Comparison of ENCODE assay signal across 8 cellular contexts in the genomic region with DNA sequence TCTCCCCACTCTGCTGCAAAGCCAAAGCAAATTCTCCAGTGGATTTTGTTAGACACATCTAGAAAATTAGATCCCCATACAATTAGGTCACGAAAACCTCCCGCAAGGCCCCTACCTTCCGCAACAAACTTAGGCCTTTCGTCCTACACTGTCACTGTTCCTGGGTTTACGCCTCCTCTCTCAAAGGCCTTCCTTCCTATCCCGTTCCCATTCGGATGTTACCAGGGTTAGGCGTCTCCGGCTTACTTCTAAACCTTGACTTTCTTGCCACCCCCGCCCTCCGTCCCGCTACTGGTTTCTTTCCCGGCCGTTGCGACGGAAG. TPM values are rescaled to one million over a fixed set of nuclear protein-coding genes. Genes with fewer than 3 reads are reported as not detected.
A peak's percentile ranks its signal among the peaks of the same experiment; 100 is the strongest.
DNase-seq lines count a peak whose midpoint lies in the region; ATAC-seq and TF ChIP-seq lines count a peak whose summit lies in the region.

No MANE protein-coding gene starts in this region.

- H3K36me3 ChIP-seq in ascending aorta, result peaks cover 14 to 29% of the 10 kb centered on the region in 2 donors
- H3K36me3 ChIP-seq in thyroid gland, result peaks cover 30 to 32% of the 10 kb centered on the region in 2 donors

- peak; percentile 24 for ATAC-seq in HG03378 (IDR thresholded peaks at IDR 0.05; ENCODE audit: unreplicated experiment)

- peak overlapping the region; percentile 99 for H3K27ac Mint-ChIP-seq in activated CD4-positive, alpha-beta T cell treated with anti-CD3 and anti-CD28 coated beads, Interleukin-2, amount 10 ng/mL, durations not matched to agents 24 days and 14 days

- DNase-seq in activated CD4-positive, alpha-beta T cell treated with anti-CD3 and anti-CD28 coated beads, Interleukin-2, amount 10 ng/mL, durations not matched to agents 24 days and 14 days, result no peak
- DNase-seq in activated CD4-positive, alpha-beta T cell treated with anti-CD3 and anti-CD28 coated beads for 4 hours, result no peak
- no peak for DNase-seq in ascending aorta (ENCODE audit: low spot score in 2 of 2)
- no peak for DNase-seq in thyroid gland
- DNase-seq in NCI-H2107 treated with DMSO at 0.1 percent for 48 hours (lab: John Stamatoyannopoulos, UW; ENCODE audit: unreplicated experiment), result no peak
- no peak for DNase-seq in GM10266 (ENCODE audit: extremely low spot score)

- H3K4me3 Mint-ChIP-seq in activated CD4-positive, alpha-beta T cell treated with anti-CD3 and anti-CD28 coated beads, Interleukin-2, amount 10 ng/mL, durations not matched to agents 24 days and 14 days, result peak overlapping the region; percentile 97

- H3K9me3 ChIP-seq in ascending aorta (no peaks in the 10 kb centered on the region), thyroid gland (no peaks in the 10 kb centered on the region)

- TF ChIP-seq POLR2A in thyroid gland (IDR thresholded peaks at IDR 0.05), result no peak

- H3K27me3 ChIP-seq in ascending aorta (no peaks in the 10 kb centered on the region), layer of hippocampus (ENCODE audit: control insufficient read depth, insufficient read depth, low read length) (no peaks in the 10 kb centered on the region), thyroid gland (no peaks in the 10 kb centered on the region)

- peak overlapping the region; percentile 91 to 97 for H3K27ac ChIP-seq in ascending aorta
- peak overlapping the region; percentile 97 for H3K27ac ChIP-seq in layer of hippocampus (ENCODE audit: low read depth, low read length)
- peak overlapping the region; percentile 89 to 99 (median 96) for H3K27ac ChIP-seq in thyroid gland

- H3K4me3 ChIP-seq in ascending aorta (peak overlapping the region; percentile 75 to 76), thyroid gland (replicated peaks in 1 of 3) (peak overlapping the region; percentile 70 to 97 (median 88))

- peaks cover 27% of the 10 kb centered on the region for H3K36me3 Mint-ChIP-seq in activated CD4-positive, alpha-beta T cell treated with anti-CD3 and anti-CD28 coated beads, Interleukin-2, amount 10 ng/mL, durations not matched to agents 24 days and 14 days (ENCODE audit: low read depth)

- H3K4me1 ChIP-seq in ascending aorta, result peaks cover 0 to 12% of the 10 kb centered on the region in 2 donors
- H3K4me1 ChIP-seq in thyroid gland, result peaks cover 8 to 11% of the 10 kb centered on the region in 2 donors

- TF ChIP-seq CTCF in ascending aorta (IDR thresholded peaks at IDR 0.05) (no peak), thyroid gland (IDR thresholded peaks at IDR 0.05) (no peak), GM10266 (IDR thresholded peaks at IDR 0.05; ENCODE audit: control insufficient read depth, insufficient read depth, low read depth, missing control alignments) (no peak)

- 0 to 1% methylated on average over 16 of the region's 16 CpGs for WGBS in thyroid gland, 2 donors

- intact Hi-C loops in activated CD4-positive, alpha-beta T cell treated with anti-CD3 and anti-CD28 coated beads, Interleukin-2, amount 10 ng/mL, durations not matched to agents 24 days and 14 days (cut with micrococcal nuclease), result loop anchor here (1.0 to 5.0 kb wide), 3 partner anchors 32 to 919 kb away; partner anchors contain the start of gene NUP58
- intact Hi-C loops in ascending aorta (cut with DNase I), result loop anchor here (10.0 kb wide), 1 partner anchor 1297 kb away; a partner anchor contains a TSS
- intact Hi-C loops in thyroid gland (cut with DNase I), result no loop called here

- H3K27me3 Mint-ChIP-seq in activated CD4-positive, alpha-beta T cell treated with anti-CD3 and anti-CD28 coated beads, Interleukin-2, amount 10 ng/mL, durations not matched to agents 24 days and 14 days, result peaks cover 2% of the 10 kb centered on the region

- peaks cover 34% of the 10 kb centered on the region for H3K4me1 Mint-ChIP-seq in activated CD4-positive, alpha-beta T cell treated with anti-CD3 and anti-CD28 coated beads, Interleukin-2, amount 10 ng/mL, durations not matched to agents 24 days and 14 days

- H3K9me3 Mint-ChIP-seq in activated CD4-positive, alpha-beta T cell treated with anti-CD3 and anti-CD28 coated beads, Interleukin-2, amount 10 ng/mL, durations not matched to agents 24 days and 14 days, result no peaks in the 10 kb centered on the region

RNA-seq across cellular contexts. Expression of gene RNF6, which starts 0.8 kb away (rescaled TPM):
- 45.8 and 53.4 TPM in 2 replicates for total RNA-seq in activated CD4-positive, alpha-beta T cell treated with anti-CD3 and anti-CD28 coated beads, Interleukin-2, amount 10 ng/mL, durations not matched to agents 24 days and 14 days
- total RNA-seq in ascending aorta, result 15.8 TPM
- 10 to 100 TPM; 21.5 to 28.8 (median 25.0) TPM for total RNA-seq in thyroid gland

RNA-seq across cellular contexts. Expression of gene CDK8, which starts 32.6 kb away (rescaled TPM):
- total RNA-seq in activated CD4-positive, alpha-beta T cell treated with anti-CD3 and anti-CD28 coated beads, Interleukin-2, amount 10 ng/mL, durations not matched to agents 24 days and 14 days, result 18.6 and 20.0 TPM in 2 replicates
- total RNA-seq in ascending aorta (4.3 TPM), thyroid gland (10 to 100 TPM; 14.2 to 16.2 (median 15.1) TPM)
